In genomic region chr15:101043011-101043410, GRCh38 we compare ENCODE assay signal across 16 cellular contexts.
A peak's percentile ranks its signal among the peaks of the same experiment; 100 is the strongest.
DNase-seq lines count a peak whose midpoint lies in the region; ATAC-seq and TF ChIP-seq lines count a peak whose summit lies in the region.
"Had no signal": no experiment of that assay in that cellular context is flagged by ENCODE, and none has a peak within 500 bp of the region (broad histone marks: within the 10 kb centered on the region; RNA-seq: fewer than 3 reads in every experiment).

No MANE protein-coding gene starts in this region.

- TF ChIP-seq CTCF in GM23338 (conservative IDR thresholded peaks at IDR 0.05; ENCODE audit: low read depth in 2 of 2) (no peak), WTC11 (IDR thresholded peaks at IDR 0.05) (no peak), suprapubic skin (IDR thresholded peaks at IDR 0.05) (no peak)

- no peak overlapping the region for H3K4me2 ChIP-seq in GM23338
- H3K4me2 ChIP-seq: KMS-11 had no signal

- no peak for TF ChIP-seq EP300 in suprapubic skin (IDR thresholded peaks at IDR 0.05)

- 84% methylated on average over 5 of the region's 5 CpGs for WGBS in suprapubic skin
- WGBS in aorta, 2 donors: 26 to 30% methylated on average over 5 of the region's 5 CpGs

- peaks cover 29% of the 10 kb centered on the region for H3K4me1 Mint-ChIP-seq in GM23338
- H3K4me1 Mint-ChIP-seq in WTC11: peaks cover 37% of the 10 kb centered on the region

- CTCF ChIA-PET in WTC11 (lab: Charles Lee): interaction anchor here (1.0 to 1.5 kb wide), 3 partner anchors 11 to 227 kb away, joined by 3 to 4 read pairs (median 3); no protein-coding TSS in a partner anchor

- H3K4me3 ChIP-seq in GM23338 (no peak overlapping the region), suprapubic skin (no peak overlapping the region), aorta (ENCODE audit: low read length in 2 of 2) (no peak overlapping the region)
- H3K4me3 ChIP-seq: GM12878 had no signal

- intact Hi-C loops in aorta (cut with DNase I): no loop called here

- peaks cover 3% of the 10 kb centered on the region; the same call in 1 of the 3 replicates for H3K36me3 Mint-ChIP-seq in GM23338 (ENCODE audit: low read depth)
- H3K36me3 Mint-ChIP-seq in WTC11: 0 out of 2 replicates have a peak, but pooled peaks cover 6% of the 10 kb centered on the region
- H3K36me3 Mint-ChIP-seq: CD4-positive, CD25-positive, alpha-beta regulatory T cell had no signal

- H3K27me3 Mint-ChIP-seq in GM23338 (ENCODE audit: insufficient read depth, low read depth, poor library complexity) (peaks cover 22% of the 10 kb centered on the region), WTC11 (ENCODE audit: low read depth) (peaks cover 17% of the 10 kb centered on the region)

- H3K27ac ChIP-seq in GM23338 (ENCODE audit: low read depth) (no peak overlapping the region), suprapubic skin (no peak overlapping the region), aorta (ENCODE audit: low read depth in 1 of 2, low read length in 2 of 2) (no peak overlapping the region)
- H3K27ac ChIP-seq: KMS-11 had no signal

- no peaks in the 10 kb centered on the region for H3K79me2 ChIP-seq in GM23338 (replicated peaks; ENCODE audit: insufficient read depth)

- H3K9me3 ChIP-seq in suprapubic skin: no peaks in the 10 kb centered on the region
- no peaks in the 10 kb centered on the region for H3K9me3 ChIP-seq in aorta (ENCODE audit: control insufficient read depth, low read length)

- no peak overlapping the region for H3K27ac Mint-ChIP-seq in GM23338
- H3K27ac Mint-ChIP-seq in WTC11: no peak overlapping the region
- H3K27ac Mint-ChIP-seq: CD4-positive, CD25-positive, alpha-beta regulatory T cell had no signal

- POLR2A ChIA-PET in WTC11 (lab: Charles Lee): no interaction called here

- no peak overlapping the region for H2AFZ ChIP-seq in GM23338

- H3K9me3 Mint-ChIP-seq in GM23338 (peaks cover 2% of the 10 kb centered on the region; the same call in 1 of the 3 replicates), WTC11 (0 out of 2 replicates have a peak, but pooled peaks cover 13% of the 10 kb centered on the region)

- H3K4me1 ChIP-seq in GM23338 (ENCODE audit: insufficient read depth): peaks cover 14% of the 10 kb centered on the region
- H3K4me1 ChIP-seq in suprapubic skin: no peaks in the 10 kb centered on the region
- H3K4me1 ChIP-seq in aorta (ENCODE audit: control insufficient read depth in 1 of 2, insufficient read depth in 2 of 2, low read length in 2 of 2): no peaks in the 10 kb centered on the region

- H3K9me2 ChIP-seq in GM23338 (ENCODE audit: insufficient read depth): no peaks in the 10 kb centered on the region

- no peaks in the 10 kb centered on the region for H4K20me1 ChIP-seq in GM23338 (replicated peaks; ENCODE audit: insufficient read depth)

- no peak for DNase-seq in GM23338 (ENCODE audit: low spot score)
- DNase-seq in WTC11 (ENCODE audit: low spot score): no peak
- peak; percentile 20 for DNase-seq in islet precursor cell
- peak; percentile 23 to 27 for DNase-seq in suprapubic skin (ENCODE audit: low spot score in 2 of 2)
- DNase-seq in SW 1271 (lab: John Stamatoyannopoulos, UW): no peak
- DNase-seq in aorta: no peak
- DNase-seq: AML-193; CD4-positive, CD25-positive, alpha-beta regulatory T cell; NCI-H1092; NCI-H1694; NCI-H345; NCI-H526 treated with DMSO at 0.1 percent for 48 hours; NK-92 treated with Interleukin-12 subunit alpha and Interleukin-12 subunit beta, amount 100 ng/mL, for 24 hours had no signal

- H3F3A ChIP-seq in GM23338 (replicated peaks; ENCODE audit: low read depth): no peaks in the 10 kb centered on the region

- TF ChIP-seq POLR2A in suprapubic skin (IDR thresholded peaks at IDR 0.05): no peak

- H3K4me3 Mint-ChIP-seq in GM23338: no peak overlapping the region
- no peak overlapping the region for H3K4me3 Mint-ChIP-seq in WTC11
- H3K4me3 Mint-ChIP-seq: CD4-positive, CD25-positive, alpha-beta regulatory T cell had no signal

- ATAC-seq in GM23338 (peak; percentile 60), WTC11 (peak; percentile 62), HG03565 (IDR thresholded peaks at IDR 0.05; ENCODE audit: unreplicated experiment) (no peak), aorta (ENCODE audit: low FRiP score) (no peak)
- ATAC-seq: GM12878 had no signal

- no peaks in the 10 kb centered on the region for H3K27me3 ChIP-seq in GM23338 (ENCODE audit: insufficient read depth)
- no peaks in the 10 kb centered on the region for H3K27me3 ChIP-seq in suprapubic skin
- H3K27me3 ChIP-seq in aorta (ENCODE audit: control insufficient read depth in 1 of 2, insufficient read depth in 2 of 2, low read length in 1 of 2): no peaks in the 10 kb centered on the region

- H3K36me3 ChIP-seq in GM23338 (ENCODE audit: insufficient read depth): no peaks in the 10 kb centered on the region
- peaks cover 37% of the 10 kb centered on the region for H3K36me3 ChIP-seq in suprapubic skin
- H3K36me3 ChIP-seq in aorta (ENCODE audit: control insufficient read depth in 1 of 2, insufficient read depth in 2 of 2, low read length in 1 of 2): no peaks in the 10 kb centered on the region

TF ChIP-seq in GM23338, 12 proteins besides CTCF, POLR2A, EP300 and RAD21:
- no peak for TF ChIP-seq ETS1 (IDR thresholded peaks at IDR 0.05)
TF ChIP-seq in GM23338: peak in this region for 0.

TF ChIP-seq in WTC11, 78 proteins besides CTCF, POLR2A, EP300 and RAD21:
- TF ChIP-seq RELA (CRISPR knock-in tag; IDR thresholded peaks at IDR 0.05; ENCODE audit: borderline replicate concordance) (no peak), USF2 (CRISPR knock-in tag; IDR thresholded peaks at IDR 0.05) (no peak), PRRX2 (CRISPR knock-in tag; IDR thresholded peaks at IDR 0.05) (no peak), NR2C2 (CRISPR knock-in tag; IDR thresholded peaks at IDR 0.05) (no peak), ESRRA (CRISPR knock-in tag; IDR thresholded peaks at IDR 0.05; ENCODE audit: borderline replicate concordance) (no peak), PREB (CRISPR knock-in tag; IDR thresholded peaks at IDR 0.05; ENCODE audit: borderline replicate concordance) (no peak), SP1 (CRISPR knock-in tag; conservative IDR thresholded peaks at IDR 0.05) (no peak), KAT7 (CRISPR knock-in tag; IDR thresholded peaks at IDR 0.05; ENCODE audit: borderline replicate concordance) (no peak), JAZF1 (CRISPR knock-in tag; IDR thresholded peaks at IDR 0.05) (no peak), FOXP1 (CRISPR knock-in tag; IDR thresholded peaks at IDR 0.05; ENCODE audit: borderline replicate concordance) (no peak), ZNF512 (CRISPR knock-in tag; IDR thresholded peaks at IDR 0.05; ENCODE audit: borderline replicate concordance) (no peak), SMAD4 (CRISPR knock-in tag; IDR thresholded peaks at IDR 0.05) (no peak), E2F1 (CRISPR knock-in tag; IDR thresholded peaks at IDR 0.05) (no peak), ZNF317 (CRISPR knock-in tag; IDR thresholded peaks at IDR 0.05; ENCODE audit: borderline replicate concordance, low read depth) (no peak), E2F5 (CRISPR knock-in tag; IDR thresholded peaks at IDR 0.05) (no peak), GABPB1 (CRISPR knock-in tag; IDR thresholded peaks at IDR 0.05) (no peak), NFATC4 (CRISPR knock-in tag; IDR thresholded peaks at IDR 0.05) (no peak)
TF ChIP-seq in WTC11: peak in this region for 0.

Comparison
In these comparisons a context has a peak if more than half of its experiments do, and no peak if none do; other contexts are left out.
1. ATAC-seq: peak in GM23338 (single experiment) and WTC11 (single experiment); none in HG03565 (single experiment) and aorta (single experiment).
2. DNase-seq: peak in islet precursor cell (single experiment) and suprapubic skin (2 of 2); none in GM23338 (single experiment), WTC11 (single experiment), SW 1271 (0 of 2) and aorta (0 of 2).